Comparison of ENCODE assay signal across 1 cellular context in genomic region chr1:22341791-22342605, GRCh38.
TF ChIP-seq lines count a peak whose summit lies in the region.

No MANE protein-coding gene starts in this region.

TF ChIP-seq in HEK293, 187 proteins besides CTCF, POLR2A, EP300 and RAD21 (continued from another document):
- TF ChIP-seq PRDM6 (tag by site-specific recombination; IDR thresholded peaks at IDR 0.05) = no peak
- TF ChIP-seq ZNF398 (tag by site-specific recombination; IDR thresholded peaks at IDR 0.05) = peak; percentile 92
- no peak for TF ChIP-seq ZNF518A (tag by site-specific recombination; conservative IDR thresholded peaks at IDR 0.05; ENCODE audit: low read depth)
- TF ChIP-seq ZNF837 (tag by site-specific recombination; IDR thresholded peaks at IDR 0.05) = no peak
- no peak for TF ChIP-seq ZNF211 (tag by site-specific recombination; IDR thresholded peaks at IDR 0.05; ENCODE audit: low read depth)
- no peak for TF ChIP-seq ZNF677 (tag by site-specific recombination; IDR thresholded peaks at IDR 0.05)
- TF ChIP-seq ZBTB49 (tag by site-specific recombination; IDR thresholded peaks at IDR 0.05; ENCODE audit: low read depth) = no peak
- peak; percentile 42; the same call in 1 of the 2 replicates for TF ChIP-seq SP2 (tag by site-specific recombination; IDR thresholded peaks at IDR 0.05)
- no peak for TF ChIP-seq ZNF433 (tag by site-specific recombination; IDR thresholded peaks at IDR 0.05; ENCODE audit: low read depth)
- TF ChIP-seq ZNF311 (tag by site-specific recombination; IDR thresholded peaks at IDR 0.05; ENCODE audit: borderline replicate concordance) = no peak
- TF ChIP-seq TRIM28 (IDR thresholded peaks at IDR 0.05; ENCODE audit: borderline replicate concordance, low read length) = peak; percentile 76
- TF ChIP-seq ZNF768 (tag by site-specific recombination; IDR thresholded peaks at IDR 0.05) = no peak
- TF ChIP-seq ZNF555 (tag by site-specific recombination; conservative IDR thresholded peaks at IDR 0.05) = no peak
- no peak for TF ChIP-seq ZNF302 (tag by site-specific recombination; IDR thresholded peaks at IDR 0.05; ENCODE audit: low read depth)
- TF ChIP-seq, protein P1, sequence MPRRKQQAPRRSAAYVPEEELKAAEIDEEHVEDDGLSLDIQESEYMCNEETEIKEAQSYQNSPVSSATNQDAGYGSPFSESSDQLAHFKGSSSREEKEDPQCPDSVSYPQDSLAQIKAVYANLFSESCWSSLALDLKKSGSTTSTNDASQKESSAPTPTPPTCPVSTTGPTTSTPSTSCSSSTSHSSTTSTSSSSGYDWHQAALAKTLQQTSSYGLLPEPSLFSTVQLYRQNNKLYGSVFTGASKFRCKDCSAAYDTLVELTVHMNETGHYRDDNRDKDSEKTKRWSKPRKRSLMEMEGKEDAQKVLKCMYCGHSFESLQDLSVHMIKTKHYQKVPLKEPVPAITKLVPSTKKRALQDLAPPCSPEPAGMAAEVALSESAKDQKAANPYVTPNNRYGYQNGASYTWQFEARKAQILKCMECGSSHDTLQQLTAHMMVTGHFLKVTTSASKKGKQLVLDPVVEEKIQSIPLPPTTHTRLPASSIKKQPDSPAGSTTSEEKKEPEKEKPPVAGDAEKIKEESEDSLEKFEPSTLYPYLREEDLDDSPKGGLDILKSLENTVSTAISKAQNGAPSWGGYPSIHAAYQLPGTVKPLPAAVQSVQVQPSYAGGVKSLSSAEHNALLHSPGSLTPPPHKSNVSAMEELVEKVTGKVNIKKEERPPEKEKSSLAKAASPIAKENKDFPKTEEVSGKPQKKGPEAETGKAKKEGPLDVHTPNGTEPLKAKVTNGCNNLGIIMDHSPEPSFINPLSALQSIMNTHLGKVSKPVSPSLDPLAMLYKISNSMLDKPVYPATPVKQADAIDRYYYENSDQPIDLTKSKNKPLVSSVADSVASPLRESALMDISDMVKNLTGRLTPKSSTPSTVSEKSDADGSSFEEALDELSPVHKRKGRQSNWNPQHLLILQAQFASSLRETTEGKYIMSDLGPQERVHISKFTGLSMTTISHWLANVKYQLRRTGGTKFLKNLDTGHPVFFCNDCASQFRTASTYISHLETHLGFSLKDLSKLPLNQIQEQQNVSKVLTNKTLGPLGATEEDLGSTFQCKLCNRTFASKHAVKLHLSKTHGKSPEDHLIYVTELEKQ (tag by site-specific recombination; IDR thresholded peaks at IDR 0.05; ENCODE audit: borderline replicate concordance) = peak; percentile 93
- TF ChIP-seq SP3 (tag by site-specific recombination; IDR thresholded peaks at IDR 0.05) = no peak
- peak; percentile 98 for TF ChIP-seq ZIC2 (tag by site-specific recombination; IDR thresholded peaks at IDR 0.05)
- TF ChIP-seq, protein P2, sequence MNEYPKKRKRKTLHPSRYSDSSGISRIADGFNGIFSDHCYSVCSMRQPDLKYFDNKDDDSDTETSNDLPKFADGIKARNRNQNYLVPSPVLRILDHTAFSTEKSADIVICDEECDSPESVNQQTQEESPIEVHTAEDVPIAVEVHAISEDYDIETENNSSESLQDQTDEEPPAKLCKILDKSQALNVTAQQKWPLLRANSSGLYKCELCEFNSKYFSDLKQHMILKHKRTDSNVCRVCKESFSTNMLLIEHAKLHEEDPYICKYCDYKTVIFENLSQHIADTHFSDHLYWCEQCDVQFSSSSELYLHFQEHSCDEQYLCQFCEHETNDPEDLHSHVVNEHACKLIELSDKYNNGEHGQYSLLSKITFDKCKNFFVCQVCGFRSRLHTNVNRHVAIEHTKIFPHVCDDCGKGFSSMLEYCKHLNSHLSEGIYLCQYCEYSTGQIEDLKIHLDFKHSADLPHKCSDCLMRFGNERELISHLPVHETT (tag by site-specific recombination; IDR thresholded peaks at IDR 0.05) = no peak
- no peak for TF ChIP-seq ZNF585B (tag by site-specific recombination; IDR thresholded peaks at IDR 0.05)
- no peak for TF ChIP-seq ZNF48 (tag by site-specific recombination; IDR thresholded peaks at IDR 0.05)
- TF ChIP-seq ZNF112 (tag by site-specific recombination; IDR thresholded peaks at IDR 0.05) = no peak
- TF ChIP-seq ZFP3 (tag by site-specific recombination; IDR thresholded peaks at IDR 0.05; ENCODE audit: low read depth) = peak; percentile 16; the same call in 1 of the 2 replicates
- no peak for TF ChIP-seq ZNF391 (tag by site-specific recombination; IDR thresholded peaks at IDR 0.05; ENCODE audit: borderline replicate concordance, low read depth)
- TF ChIP-seq ZNF132 (tag by site-specific recombination; IDR thresholded peaks at IDR 0.05; ENCODE audit: borderline replicate concordance) = no peak
- TF ChIP-seq PBX3 (CRISPR knock-in tag; IDR thresholded peaks at IDR 0.05) = no peak
- peak; percentile 83 for TF ChIP-seq ZBTB20 (tag by site-specific recombination; IDR thresholded peaks at IDR 0.05)
